8 cellular contexts compared by ENCODE assay signal in genomic region chr1:19179597-19180271, GRCh38. TPM values are rescaled to one million over a fixed set of nuclear protein-coding genes. Genes with fewer than 3 reads are reported as not detected.
DNase-seq lines count a peak whose midpoint lies in the region; TF ChIP-seq lines count a peak whose summit lies in the region.

No MANE protein-coding gene starts in this region.

- H3K4me3 ChIP-seq in ectodermal cell (ENCODE audit: insufficient read depth, low read depth, low read length) (no peak overlapping the region), osteoblast (ENCODE audit: insufficient read depth, low read length) (no peak overlapping the region), coronary artery (no peak overlapping the region), uterus (no peak overlapping the region)

- H3K4me1 ChIP-seq in ectodermal cell (ENCODE audit: control insufficient read depth, insufficient read depth, low read length): no peaks in the 10 kb centered on the region
- H3K4me1 ChIP-seq in osteoblast (ENCODE audit: insufficient read depth, low read length): no peaks in the 10 kb centered on the region
- H3K4me1 ChIP-seq in uterus: no peaks in the 10 kb centered on the region

- H3K9me3 ChIP-seq in ectodermal cell (ENCODE audit: control insufficient read depth, low read length) (no peaks in the 10 kb centered on the region), osteoblast (ENCODE audit: low read depth, low read length) (no peaks in the 10 kb centered on the region), uterus (no peaks in the 10 kb centered on the region)

- peaks cover 11% of the 10 kb centered on the region for H3K79me2 ChIP-seq in osteoblast (ENCODE audit: insufficient read depth, low read length)

- H3K4me2 ChIP-seq in osteoblast (ENCODE audit: insufficient read depth, low read length): no peak overlapping the region

- whole genome bisulfite sequencing in ectodermal cell, 2 experiments: 85 to 87% methylated on average over 8 of the region's 8 CpGs

- intact Hi-C loops in uterus (cut with DNase I; ENCODE audit: low total_unique reads): no loop called here

- TF ChIP-seq POLR2A in uterus (IDR thresholded peaks at IDR 0.05): no peak

- H3K27me3 ChIP-seq in ectodermal cell (ENCODE audit: control insufficient read depth, insufficient read depth, low read length, poor library complexity, severe bottlenecking) (no peaks in the 10 kb centered on the region), osteoblast (ENCODE audit: insufficient read depth, low read length) (no peaks in the 10 kb centered on the region), uterus (no peaks in the 10 kb centered on the region)

- no peaks in the 10 kb centered on the region for H4K20me1 ChIP-seq in osteoblast (ENCODE audit: insufficient read depth, low read length)

- peak; percentile 19 for DNase-seq in stimulated activated CD4-positive, alpha-beta T cell treated with anti-CD3 and anti-CD28 coated beads, Interleukin-1b, Interleukin-23, amount 100 ng/mL, for 48 hours
- DNase-seq in stimulated activated CD4-positive, alpha-beta T cell treated with anti-CD3 and anti-CD28 coated beads, Interleukin-4, amount 100 ng/mL, for 1 hour: no peak
- peak; percentile 54 for DNase-seq in RKO (ENCODE audit: low spot score)
- DNase-seq in osteoblast (ENCODE audit: insufficient read length, low spot score, missing footprints): peak; percentile 11
- no peak for DNase-seq in iPS-NIHi11 (ENCODE audit: low spot score)
- DNase-seq in coronary artery (ENCODE audit: low spot score): no peak
- DNase-seq in uterus: no peak

- H3K36me3 ChIP-seq in ectodermal cell (ENCODE audit: control insufficient read depth, insufficient read depth, low read length) (peaks cover 57% of the 10 kb centered on the region), osteoblast (ENCODE audit: insufficient read depth, low read length) (peaks cover 92% of the 10 kb centered on the region), uterus (peaks cover 0 to 3% of the 10 kb centered on the region in 2 donors)

- H2AFZ ChIP-seq in osteoblast (ENCODE audit: low read length): no peak overlapping the region

- TF ChIP-seq CTCF in osteoblast (IDR thresholded peaks at IDR 0.05; ENCODE audit: extremely low read depth, low read depth, low read length): peak; percentile 39
- TF ChIP-seq CTCF in coronary artery (IDR thresholded peaks at IDR 0.05): no peak
- peak in 1 of 4 experiments; percentile 16 for TF ChIP-seq CTCF in uterus (IDR thresholded peaks at IDR 0.05)

- H3K27ac ChIP-seq in ectodermal cell (ENCODE audit: insufficient read depth, low read depth, low read length, poor library complexity, severe bottlenecking) (peak overlapping the region; percentile 20), osteoblast (ENCODE audit: low read depth, low read length) (no peak overlapping the region), coronary artery (no peak overlapping the region), uterus (no peak overlapping the region)

RNA-seq across cellular contexts. Expression of gene UBR4, which starts 30.3 kb away (rescaled TPM):
- 104 TPM for polyA plus RNA-seq in ectodermal cell (2013, experiment 1 of 4)
- polyA plus RNA-seq in ectodermal cell (2013, experiment 2 of 4): 137 TPM
- 74.8 TPM for polyA plus RNA-seq in ectodermal cell (2013, experiment 3 of 4)
- polyA plus RNA-seq in ectodermal cell (2013, experiment 4 of 4): 116 TPM
- total RNA-seq in osteoblast (134 and 149 TPM in 2 replicates), uterus (100 to 1,000 TPM in 3 of 4 donors, 10 to 100 TPM in 1; 50.0 to 161 (median 105) TPM)

Comparison
In these comparisons a context has a peak if more than half of its experiments do, and no peak if none do; other contexts are left out.
1. DNase-seq: peak in stimulated activated CD4-positive, alpha-beta T cell treated with anti-CD3 and anti-CD28 coated beads, Interleukin-1b, Interleukin-23, amount 100 ng/mL, for 48 hours (single experiment), RKO (single experiment) and osteoblast (single experiment); none in stimulated activated CD4-positive, alpha-beta T cell treated with anti-CD3 and anti-CD28 coated beads, Interleukin-4, amount 100 ng/mL, for 1 hour (single experiment), iPS-NIHi11 (single experiment), coronary artery (single experiment) and uterus (0 of 2).